ENCODE assay signal across 9 cellular contexts in the genomic region with DNA sequence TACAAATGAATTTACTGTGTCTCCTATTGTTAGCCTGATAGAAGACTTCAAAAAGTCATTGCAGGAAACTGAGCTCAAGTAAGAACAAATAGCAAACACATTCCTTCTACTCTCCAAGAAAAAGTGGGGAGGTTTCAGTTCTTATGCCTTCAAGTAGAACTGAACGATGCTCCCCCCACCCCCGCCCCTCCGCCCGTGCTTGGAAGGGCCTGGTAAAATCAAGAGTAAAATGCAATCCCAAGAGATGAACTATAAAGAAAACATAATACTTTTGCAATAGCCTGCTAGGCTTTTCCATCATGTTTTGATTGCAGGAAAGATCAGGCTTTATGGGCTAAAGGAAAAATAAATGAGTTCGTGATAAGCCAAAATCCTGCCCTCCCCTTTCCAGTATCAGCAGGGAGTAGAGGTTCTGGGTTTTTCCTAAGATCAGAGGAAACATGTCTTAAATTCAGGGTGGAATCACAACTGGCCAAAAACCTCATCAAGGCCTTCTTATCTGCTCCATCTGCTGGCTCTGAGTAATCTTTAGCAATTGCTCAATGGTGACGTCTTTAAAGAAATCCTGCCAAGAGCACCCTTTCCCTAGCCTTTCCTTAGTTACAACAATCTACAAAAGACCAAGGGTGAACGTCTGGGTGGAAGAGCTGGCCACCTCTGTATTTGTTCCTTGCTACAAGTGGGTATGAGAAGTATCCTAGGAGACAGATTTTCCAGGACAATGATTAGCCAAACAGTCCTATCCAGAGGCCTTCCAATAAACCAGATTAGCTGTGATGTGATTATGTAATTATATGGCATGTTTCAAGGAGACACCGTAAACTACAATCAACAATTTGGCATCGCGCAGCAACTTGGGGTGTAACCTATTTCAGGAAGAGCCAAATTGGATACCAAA.
DNase-seq lines count a peak whose midpoint lies in the region; ATAC-seq and TF ChIP-seq lines count a peak whose summit lies in the region.
"Had no signal": no experiment of that assay in that cellular context is flagged by ENCODE, and none has a peak within 500 bp of the region (broad histone marks: within the 10 kb centered on the region; RNA-seq: fewer than 3 reads in every experiment).

No MANE protein-coding gene starts in this region.

- H3K4me1 Mint-ChIP-seq in WTC11 = peaks cover 8% of the 10 kb centered on the region; the same call in 1 of the 2 replicates

- TF ChIP-seq CTCF in WTC11 (IDR thresholded peaks at IDR 0.05) = no peak

- no peak overlapping the region for H3K27ac Mint-ChIP-seq in WTC11
- H3K27ac Mint-ChIP-seq: stimulated activated naive CD8-positive, alpha-beta T cell treated with anti-CD3 and anti-CD28 coated beads, Interleukin-15, Interleukin-2, amounts not matched to agents 100 ng/mL and 50 ng/mL, for 24 hours had no signal

- H3K9me3 Mint-ChIP-seq in WTC11 = peaks cover 5% of the 10 kb centered on the region
- H3K9me3 Mint-ChIP-seq: stimulated activated naive CD8-positive, alpha-beta T cell treated with anti-CD3 and anti-CD28 coated beads, Interleukin-15, Interleukin-2, amounts not matched to agents 100 ng/mL and 50 ng/mL, for 24 hours had no signal

- POLR2A ChIA-PET in WTC11 (lab: Charles Lee) = interaction anchor here (0.6 kb wide), 1 partner anchor 10 kb away, joined by 5 read pairs; no protein-coding TSS in a partner anchor

- H3K36me3 Mint-ChIP-seq in WTC11 = peaks cover 6% of the 10 kb centered on the region; the same call in 1 of the 2 replicates

- intact Hi-C loops in posterior vena cava (cut with DNase I) = loop anchor here in 1 of 2 donors (10.0 kb wide), 1 partner anchor 374 kb away; no protein-coding TSS in a partner anchor

- ATAC-seq in esophagus mucosa (peak; percentile 48), WTC11 (no peak), GM21381 (IDR thresholded peaks at IDR 0.05; ENCODE audit: unreplicated experiment) (no peak), GM19463 (IDR thresholded peaks at IDR 0.05; ENCODE audit: unreplicated experiment) (no peak), HG03442 (IDR thresholded peaks at IDR 0.05; ENCODE audit: unreplicated experiment) (no peak)

- H3K27me3 Mint-ChIP-seq in WTC11 (ENCODE audit: low read depth) = no peaks in the 10 kb centered on the region
- H3K27me3 Mint-ChIP-seq: stimulated activated naive CD8-positive, alpha-beta T cell treated with anti-CD3 and anti-CD28 coated beads, Interleukin-15, Interleukin-2, amounts not matched to agents 100 ng/mL and 50 ng/mL, for 24 hours had no signal

- CTCF ChIA-PET in WTC11 (lab: Charles Lee) = no interaction called here

- H3K4me3 Mint-ChIP-seq in WTC11 = no peak overlapping the region
- H3K4me3 Mint-ChIP-seq: stimulated activated naive CD8-positive, alpha-beta T cell treated with anti-CD3 and anti-CD28 coated beads, Interleukin-15, Interleukin-2, amounts not matched to agents 100 ng/mL and 50 ng/mL, for 24 hours had no signal

- DNase-seq in ELF-1 (ENCODE audit: low read depth, low spot score) = peak; percentile 34
- DNase-seq in NOMO-1 treated with dmso at 0.1 percent for 144 hours (lab: John Stamatoyannopoulos, UW; ENCODE audit: unreplicated experiment) = peak; percentile 19
- peak; percentile 86 for DNase-seq in posterior vena cava (ENCODE audit: low spot score)
- no peak for DNase-seq in WTC11 (ENCODE audit: low spot score)

TF ChIP-seq in WTC11, 78 proteins besides CTCF, POLR2A, EP300 and RAD21:
- TF ChIP-seq ZNF423 (CRISPR knock-in tag; IDR thresholded peaks at IDR 0.05) = no peak
- TF ChIP-seq, protein P1, sequence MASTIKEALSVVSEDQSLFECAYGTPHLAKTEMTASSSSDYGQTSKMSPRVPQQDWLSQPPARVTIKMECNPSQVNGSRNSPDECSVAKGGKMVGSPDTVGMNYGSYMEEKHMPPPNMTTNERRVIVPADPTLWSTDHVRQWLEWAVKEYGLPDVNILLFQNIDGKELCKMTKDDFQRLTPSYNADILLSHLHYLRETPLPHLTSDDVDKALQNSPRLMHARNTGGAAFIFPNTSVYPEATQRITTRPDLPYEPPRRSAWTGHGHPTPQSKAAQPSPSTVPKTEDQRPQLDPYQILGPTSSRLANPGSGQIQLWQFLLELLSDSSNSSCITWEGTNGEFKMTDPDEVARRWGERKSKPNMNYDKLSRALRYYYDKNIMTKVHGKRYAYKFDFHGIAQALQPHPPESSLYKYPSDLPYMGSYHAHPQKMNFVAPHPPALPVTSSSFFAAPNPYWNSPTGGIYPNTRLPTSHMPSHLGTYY (CRISPR knock-in tag; IDR thresholded peaks at IDR 0.05) = no peak
- no peak for TF ChIP-seq CREM (CRISPR knock-in tag; IDR thresholded peaks at IDR 0.05)
- no peak for TF ChIP-seq SMAD3 (CRISPR knock-in tag; IDR thresholded peaks at IDR 0.05; ENCODE audit: borderline replicate concordance)
- no peak for TF ChIP-seq JUN (CRISPR knock-in tag; IDR thresholded peaks at IDR 0.05)
- TF ChIP-seq NFATC4 (CRISPR knock-in tag; IDR thresholded peaks at IDR 0.05) = no peak
- TF ChIP-seq, protein P2, sequence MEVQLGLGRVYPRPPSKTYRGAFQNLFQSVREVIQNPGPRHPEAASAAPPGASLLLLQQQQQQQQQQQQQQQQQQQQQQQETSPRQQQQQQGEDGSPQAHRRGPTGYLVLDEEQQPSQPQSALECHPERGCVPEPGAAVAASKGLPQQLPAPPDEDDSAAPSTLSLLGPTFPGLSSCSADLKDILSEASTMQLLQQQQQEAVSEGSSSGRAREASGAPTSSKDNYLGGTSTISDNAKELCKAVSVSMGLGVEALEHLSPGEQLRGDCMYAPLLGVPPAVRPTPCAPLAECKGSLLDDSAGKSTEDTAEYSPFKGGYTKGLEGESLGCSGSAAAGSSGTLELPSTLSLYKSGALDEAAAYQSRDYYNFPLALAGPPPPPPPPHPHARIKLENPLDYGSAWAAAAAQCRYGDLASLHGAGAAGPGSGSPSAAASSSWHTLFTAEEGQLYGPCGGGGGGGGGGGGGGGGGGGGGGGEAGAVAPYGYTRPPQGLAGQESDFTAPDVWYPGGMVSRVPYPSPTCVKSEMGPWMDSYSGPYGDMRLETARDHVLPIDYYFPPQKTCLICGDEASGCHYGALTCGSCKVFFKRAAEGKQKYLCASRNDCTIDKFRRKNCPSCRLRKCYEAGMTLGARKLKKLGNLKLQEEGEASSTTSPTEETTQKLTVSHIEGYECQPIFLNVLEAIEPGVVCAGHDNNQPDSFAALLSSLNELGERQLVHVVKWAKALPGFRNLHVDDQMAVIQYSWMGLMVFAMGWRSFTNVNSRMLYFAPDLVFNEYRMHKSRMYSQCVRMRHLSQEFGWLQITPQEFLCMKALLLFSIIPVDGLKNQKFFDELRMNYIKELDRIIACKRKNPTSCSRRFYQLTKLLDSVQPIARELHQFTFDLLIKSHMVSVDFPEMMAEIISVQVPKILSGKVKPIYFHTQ (CRISPR knock-in tag; IDR thresholded peaks at IDR 0.05) = no peak
- no peak for TF ChIP-seq SOX15 (CRISPR knock-in tag; IDR thresholded peaks at IDR 0.05)
- TF ChIP-seq IRF2 (CRISPR knock-in tag; IDR thresholded peaks at IDR 0.05; ENCODE audit: borderline replicate concordance, low read depth) = no peak
- TF ChIP-seq, protein P3, sequence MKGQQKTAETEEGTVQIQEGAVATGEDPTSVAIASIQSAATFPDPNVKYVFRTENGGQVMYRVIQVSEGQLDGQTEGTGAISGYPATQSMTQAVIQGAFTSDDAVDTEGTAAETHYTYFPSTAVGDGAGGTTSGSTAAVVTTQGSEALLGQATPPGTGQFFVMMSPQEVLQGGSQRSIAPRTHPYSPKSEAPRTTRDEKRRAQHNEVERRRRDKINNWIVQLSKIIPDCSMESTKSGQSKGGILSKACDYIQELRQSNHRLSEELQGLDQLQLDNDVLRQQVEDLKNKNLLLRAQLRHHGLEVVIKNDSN (CRISPR knock-in tag; IDR thresholded peaks at IDR 0.05) = no peak
- TF ChIP-seq, protein P4, sequence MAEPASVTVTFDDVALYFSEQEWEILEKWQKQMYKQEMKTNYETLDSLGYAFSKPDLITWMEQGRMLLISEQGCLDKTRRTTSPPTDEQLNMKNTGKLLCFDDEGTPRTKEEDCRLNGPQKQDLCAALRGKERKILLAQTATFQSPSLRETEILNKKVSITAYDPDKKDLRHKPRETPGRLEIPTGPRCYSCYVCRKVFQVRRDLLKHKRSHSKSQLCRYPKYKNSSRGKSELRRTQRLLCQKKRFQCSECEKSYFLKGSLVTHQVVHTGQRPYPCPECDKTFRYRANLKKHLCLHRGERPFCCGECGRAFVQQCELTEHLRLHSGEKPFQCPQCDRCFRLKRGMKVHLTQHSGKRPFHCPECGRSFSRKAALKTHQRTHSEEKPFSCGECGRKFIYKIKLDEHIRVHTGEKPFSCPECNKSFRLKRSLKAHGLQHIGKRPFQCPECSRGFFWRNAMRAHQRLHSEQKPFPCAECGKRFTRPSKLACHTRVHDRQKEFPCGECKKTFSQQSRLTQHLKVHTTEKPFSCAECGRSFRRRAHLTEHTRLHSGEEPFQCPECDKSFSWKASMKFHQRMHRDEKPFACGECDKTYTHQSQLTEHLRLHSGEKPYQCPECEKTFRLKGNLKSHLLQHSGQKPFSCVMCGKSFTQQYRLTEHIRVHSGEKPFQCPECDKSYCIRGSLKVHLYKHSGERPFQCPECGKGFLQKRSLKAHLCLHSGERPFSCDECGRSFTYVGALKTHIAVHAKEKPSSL (CRISPR knock-in tag; conservative IDR thresholded peaks at IDR 0.05) = no peak
- TF ChIP-seq ZNF416 (CRISPR knock-in tag; IDR thresholded peaks at IDR 0.05) = no peak
- TF ChIP-seq, protein P5, sequence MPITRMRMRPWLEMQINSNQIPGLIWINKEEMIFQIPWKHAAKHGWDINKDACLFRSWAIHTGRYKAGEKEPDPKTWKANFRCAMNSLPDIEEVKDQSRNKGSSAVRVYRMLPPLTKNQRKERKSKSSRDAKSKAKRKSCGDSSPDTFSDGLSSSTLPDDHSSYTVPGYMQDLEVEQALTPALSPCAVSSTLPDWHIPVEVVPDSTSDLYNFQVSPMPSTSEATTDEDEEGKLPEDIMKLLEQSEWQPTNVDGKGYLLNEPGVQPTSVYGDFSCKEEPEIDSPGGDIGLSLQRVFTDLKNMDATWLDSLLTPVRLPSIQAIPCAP (CRISPR knock-in tag; IDR thresholded peaks at IDR 0.05) = no peak
- TF ChIP-seq ZNF671 (CRISPR knock-in tag; IDR thresholded peaks at IDR 0.05) = no peak
- no peak for TF ChIP-seq SMAD4 (CRISPR knock-in tag; IDR thresholded peaks at IDR 0.05)
- TF ChIP-seq ATF1 (CRISPR knock-in tag; IDR thresholded peaks at IDR 0.05) = no peak
- no peak for TF ChIP-seq TEAD1 (CRISPR knock-in tag; IDR thresholded peaks at IDR 0.05)
- TF ChIP-seq FOXJ3 (CRISPR knock-in tag; IDR thresholded peaks at IDR 0.05; ENCODE audit: borderline replicate concordance) = no peak
